ENCODE assay signal across 1 cellular context in the genomic region with DNA sequence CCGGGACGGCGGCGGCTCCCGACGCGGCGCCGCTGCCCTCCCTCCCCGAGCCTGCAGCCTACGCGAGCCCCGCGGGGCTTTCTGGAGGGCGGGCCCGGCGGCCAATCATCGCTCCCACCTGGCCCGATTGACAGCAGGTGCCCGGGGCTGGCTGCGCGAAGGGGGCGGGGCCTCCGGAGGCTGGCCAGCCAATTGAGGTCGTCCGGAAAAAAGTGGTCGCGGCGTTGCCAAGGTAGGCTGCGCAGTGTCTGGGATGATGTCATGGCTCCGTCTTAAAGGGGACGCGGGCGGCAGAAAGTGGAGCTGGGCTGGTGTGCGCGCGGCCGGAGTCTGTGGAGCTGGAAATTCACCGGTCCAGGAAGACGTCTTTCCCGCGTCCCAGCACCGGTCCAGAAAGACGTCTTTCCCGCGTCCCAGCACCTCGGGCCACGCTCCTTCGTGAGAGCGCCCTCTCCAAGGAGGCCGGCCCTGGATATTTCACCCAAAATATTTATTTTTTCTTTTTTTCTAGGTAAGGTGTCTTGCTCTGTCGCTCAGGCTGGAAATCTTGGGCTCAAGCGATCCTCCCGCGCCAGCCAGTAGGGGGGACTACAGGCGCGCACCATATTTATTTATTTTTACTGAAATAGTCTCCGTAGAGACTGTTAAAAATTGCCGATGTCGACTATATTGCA.
A peak's percentile ranks its signal among the peaks of the same experiment; 100 is the strongest.
TF ChIP-seq lines count a peak whose summit lies in the region.

A gene (minus strand): TSS at position 83 of the 674 bp plus-strand sequence. CDS start 154 bp downstream, outside the sequence.

TF ChIP-seq in HEK293, 187 proteins besides CTCF, POLR2A, EP300 and RAD21 (continued from another document):
- TF ChIP-seq SCRT1 (tag by site-specific recombination; IDR thresholded peaks at IDR 0.05; ENCODE audit: borderline replicate concordance) (no peak), ZNF335 (tag by site-specific recombination; conservative IDR thresholded peaks at IDR 0.05) (peak; percentile 70)
